Comparison of ENCODE assay signal across 5 cellular contexts in the genomic region with DNA sequence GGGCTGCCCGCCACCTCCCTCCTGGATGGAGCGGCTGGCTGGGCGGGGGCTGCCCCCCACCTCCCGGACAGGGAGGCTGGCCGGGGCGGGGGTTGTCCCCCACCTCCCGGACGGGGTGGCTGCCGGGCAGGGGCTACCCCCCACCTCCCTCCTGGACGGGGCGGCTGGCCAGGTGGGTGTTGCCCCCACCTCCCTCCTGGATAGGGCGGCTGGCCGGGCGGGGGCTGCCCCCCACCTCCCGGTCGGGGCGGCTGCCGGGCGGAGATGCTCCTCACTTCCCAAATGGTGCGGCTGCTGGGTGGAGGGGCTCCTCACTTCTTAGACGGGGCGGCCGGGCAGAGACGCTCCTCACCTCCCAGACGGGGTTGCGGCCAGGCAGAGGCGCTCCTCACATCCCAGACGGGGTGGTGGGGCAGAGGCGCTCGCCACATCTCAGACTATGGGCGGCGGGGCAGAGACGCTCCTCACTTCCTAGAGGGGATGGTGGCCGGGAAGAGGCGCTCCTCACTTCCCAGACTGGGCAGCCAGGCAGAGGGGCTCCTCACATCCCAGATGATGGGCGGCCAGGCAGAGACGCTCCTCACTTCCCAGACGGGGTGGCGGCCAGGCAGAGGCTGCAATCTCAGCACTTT.
DNase-seq lines count a peak whose midpoint lies in the region; ATAC-seq and TF ChIP-seq lines count a peak whose summit lies in the region.
"Not testable (repeated sequence)": the region's sequence is repeated elsewhere in the genome, so short reads cannot be mapped to it uniquely, and the experiment has no call there.

No MANE protein-coding gene starts in this region.

- H3K4me3 Mint-ChIP-seq in stimulated activated memory B cell treated with anti-CD40 and anti-IgM and Interleukin-4, amounts not matched to agents 10 μg/mL and 1 μg/mL and 100 μg/mL, for 72 hours = not testable (repeated sequence)

- not testable (repeated sequence) for H3K9me3 Mint-ChIP-seq in stimulated activated memory B cell treated with anti-CD40 and anti-IgM and Interleukin-4, amounts not matched to agents 10 μg/mL and 1 μg/mL and 100 μg/mL, for 72 hours

- 82% methylated on average over 35 of the region's 39 CpGs for WGBS in right cardiac atrium

- H3K27ac Mint-ChIP-seq in stimulated activated memory B cell treated with anti-CD40 and anti-IgM and Interleukin-4, amounts not matched to agents 10 μg/mL and 1 μg/mL and 100 μg/mL, for 72 hours = not testable (repeated sequence)

- TF ChIP-seq CTCF in upper lobe of right lung (IDR thresholded peaks at IDR 0.05) = not testable (repeated sequence)

- intact Hi-C loops in right cardiac atrium (cut with DNase I); upper lobe of right lung (cut with DNase I): not testable (repeated sequence)

- not testable (repeated sequence) for H3K9me3 ChIP-seq in right cardiac atrium (ENCODE audit: control insufficient read depth, low read length); upper lobe of right lung

- H3K27ac ChIP-seq in right cardiac atrium (ENCODE audit: low read length); upper lobe of right lung: not testable (repeated sequence)

- H3K36me3 ChIP-seq in upper lobe of right lung = not testable (repeated sequence)

- H3K27me3 ChIP-seq in right cardiac atrium (ENCODE audit: control insufficient read depth, insufficient read depth); upper lobe of right lung: not testable (repeated sequence)

- H3K36me3 Mint-ChIP-seq in stimulated activated memory B cell treated with anti-CD40 and anti-IgM and Interleukin-4, amounts not matched to agents 10 μg/mL and 1 μg/mL and 100 μg/mL, for 72 hours = not testable (repeated sequence)

- not testable (repeated sequence) for H3K27me3 Mint-ChIP-seq in stimulated activated memory B cell treated with anti-CD40 and anti-IgM and Interleukin-4, amounts not matched to agents 10 μg/mL and 1 μg/mL and 100 μg/mL, for 72 hours

- H3K4me1 ChIP-seq in right cardiac atrium (ENCODE audit: control insufficient read depth, insufficient read depth, low read length); upper lobe of right lung: not testable (repeated sequence)

- H3K4me3 ChIP-seq in right cardiac atrium (ENCODE audit: low read length); upper lobe of right lung: not testable (repeated sequence)

- not testable (repeated sequence) for H3K4me1 Mint-ChIP-seq in stimulated activated memory B cell treated with anti-CD40 and anti-IgM and Interleukin-4, amounts not matched to agents 10 μg/mL and 1 μg/mL and 100 μg/mL, for 72 hours

- ATAC-seq in right cardiac atrium = peak in 1 of 2 donors; percentile 36
- peak; percentile 64 for ATAC-seq in stimulated activated memory B cell treated with anti-CD40 and anti-IgM and Interleukin-4, amounts not matched to agents 10 μg/mL and 1 μg/mL and 100 μg/mL, for 72 hours
- peak; percentile 34 for ATAC-seq in upper lobe of right lung

- peak; percentile 46 for DNase-seq in activated effector memory CD4-positive, alpha-beta T cell treated with anti-CD3 and anti-CD28 coated beads, Interleukin-2, amount 50 U/mL, for 16 hours
- DNase-seq in right cardiac atrium (peak in 2 of 3 donors; percentile 27 to 60), mesenteric fat pad (ENCODE audit: low spot score) (peak; percentile 65)
- not testable (repeated sequence) for DNase-seq in upper lobe of right lung
